10 cellular contexts compared by ENCODE assay signal in the genomic region with DNA sequence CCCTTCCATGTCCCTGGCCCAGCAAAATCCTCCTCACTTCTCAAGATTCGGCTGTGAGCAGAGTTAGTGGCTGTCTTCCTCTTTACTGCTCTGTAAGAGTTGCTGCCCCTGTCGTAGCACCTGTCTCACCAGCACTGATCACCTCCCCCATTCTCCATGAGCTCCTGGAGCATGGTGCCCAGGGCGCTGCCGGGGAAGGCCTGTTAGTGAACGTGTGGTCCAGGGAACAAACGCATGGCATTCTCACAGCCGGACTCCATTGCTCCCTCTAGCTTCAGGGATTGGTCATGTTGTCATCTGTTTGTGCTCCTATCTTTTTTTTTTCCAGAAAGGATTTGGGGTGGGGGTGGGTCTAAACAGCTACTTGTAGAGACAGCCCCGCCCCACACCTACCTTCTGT.
DNase-seq lines count a peak whose midpoint lies in the region; FAIRE-seq and TF ChIP-seq lines count a peak whose summit lies in the region.
"Had no signal": no experiment of that assay in that cellular context is flagged by ENCODE, and none has a peak within 500 bp of the region (broad histone marks: within the 10 kb centered on the region; RNA-seq: fewer than 3 reads in every experiment).

No MANE protein-coding gene starts in this region.

- H3K36me3 Mint-ChIP-seq in astrocyte (ENCODE audit: low read depth, unreplicated experiment), result peaks cover 16% of the 10 kb centered on the region

- H3K27ac ChIP-seq in astrocyte (ENCODE audit: low read depth, low read length) (no peak overlapping the region), keratinocyte (ENCODE audit: control insufficient read depth, insufficient read depth, low read length) (no peak overlapping the region)

- H3K79me2 ChIP-seq in astrocyte (ENCODE audit: insufficient read depth, low read length), result peaks cover 63% of the 10 kb centered on the region
- H3K79me2 ChIP-seq in keratinocyte (ENCODE audit: control insufficient read depth, insufficient read depth, low read length), result peaks cover 77% of the 10 kb centered on the region

- H2AFZ ChIP-seq in astrocyte (ENCODE audit: low read depth, low read length) (no peak overlapping the region), keratinocyte (ENCODE audit: control insufficient read depth, low read length) (no peak overlapping the region)

- dilution Hi-C loops in keratinocyte (cut with MboI; ENCODE audit: extremely low pct_ligation_motif_present, low sequenced_read_pairs), result no loop called here

- H3K9me3 ChIP-seq in astrocyte (ENCODE audit: insufficient read depth, low read depth, low read length) (no peaks in the 10 kb centered on the region), keratinocyte (ENCODE audit: control insufficient read depth, low read depth, low read length) (no peaks in the 10 kb centered on the region)

- peak; percentile 27 for TF ChIP-seq CTCF in AG10803 (conservative IDR thresholded peaks at IDR 0.05; ENCODE audit: low read length)
- peak; percentile 8 for TF ChIP-seq CTCF in astrocyte (IDR thresholded peaks at IDR 0.05; ENCODE audit: insufficient read depth, low read depth, low read length)
- peak; percentile 42 to 53 (median 50) for TF ChIP-seq CTCF in keratinocyte (optimal IDR thresholded peaks at IDR 0.05 in 1 of 3, IDR thresholded peaks at IDR 0.05 in 1 of 3, conservative IDR thresholded peaks at IDR 0.05 in 1 of 3; ENCODE audit: extremely low read depth in 1 of 3, insufficient read depth in 2 of 3, low read length in 3 of 3)

- H3K4me3 Mint-ChIP-seq in astrocyte (ENCODE audit: unreplicated experiment), result no peak overlapping the region

- H3K27me3 Mint-ChIP-seq in astrocyte (ENCODE audit: low read depth, unreplicated experiment), result no peaks in the 10 kb centered on the region

- H3K9me3 Mint-ChIP-seq in astrocyte (ENCODE audit: unreplicated experiment), result peaks cover 6% of the 10 kb centered on the region

- peaks cover 96% of the 10 kb centered on the region for H4K20me1 ChIP-seq in astrocyte (ENCODE audit: insufficient read depth, low read length)
- peaks cover 2% of the 10 kb centered on the region for H4K20me1 ChIP-seq in keratinocyte (ENCODE audit: control insufficient read depth, extremely low read depth, insufficient read depth, low read length)

- H3K36me3 ChIP-seq in astrocyte (ENCODE audit: insufficient read depth, low read length) (no peaks in the 10 kb centered on the region), keratinocyte (ENCODE audit: control insufficient read depth in 2 of 2, extremely low read depth in 1 of 2, insufficient read depth in 2 of 2, low read length in 2 of 2) (peaks cover 5 to 17% of the 10 kb centered on the region in 2 experiments)

- H3K27ac Mint-ChIP-seq in astrocyte (ENCODE audit: unreplicated experiment), result peak overlapping the region; percentile 54

- H3K4me3 ChIP-seq in AG10803 (ENCODE audit: low read length), result no peak overlapping the region
- no peak overlapping the region for H3K4me3 ChIP-seq in astrocyte (ENCODE audit: insufficient read depth, low read depth, low read length)
- H3K4me3 ChIP-seq in keratinocyte (ENCODE audit: control insufficient read depth in 2 of 3, extremely low read depth in 1 of 3, insufficient read depth in 2 of 3, low read depth in 1 of 3, low read length in 3 of 3), result no peak overlapping the region

- no peak for TF ChIP-seq POLR2A in H54 (IDR thresholded peaks at IDR 0.05; ENCODE audit: low read depth, low read length)

- peaks cover 45% of the 10 kb centered on the region for H3K4me1 Mint-ChIP-seq in astrocyte (ENCODE audit: low read depth, unreplicated experiment)

- H3K4me1 ChIP-seq in astrocyte (ENCODE audit: insufficient read depth, low read length) (peaks cover 11% of the 10 kb centered on the region), keratinocyte (ENCODE audit: control insufficient read depth, extremely low read depth, insufficient read depth, low read length) (peaks cover 46% of the 10 kb centered on the region)

- H3K9ac ChIP-seq in astrocyte (ENCODE audit: low read length), result no peak overlapping the region
- no peak overlapping the region for H3K9ac ChIP-seq in keratinocyte (ENCODE audit: control insufficient read depth, extremely low read depth, insufficient read depth, low read length)

- DNase-seq in AG10803 (ENCODE audit: low read depth), result no peak
- peak; percentile 41 for DNase-seq in HTR-8/SVneo (ENCODE audit: insufficient read length, low spot score)
- no peak for DNase-seq in astrocyte (ENCODE audit: low read depth)
- DNase-seq in keratinocyte (ENCODE audit: low read depth, low spot score), result no peak
- DNase-seq in activated CD8-positive, alpha-beta memory T cell treated with anti-CD3 and anti-CD28 coated beads for 24 hours, result no peak
- no peak for DNase-seq in H54 (ENCODE audit: insufficient read length, low spot score)
- DNase-seq in GM19239 (ENCODE audit: insufficient read length, low spot score), result no peak
- DNase-seq in NCI-H1436 treated with DMSO at 0.1 percent for 48 hours (lab: John Stamatoyannopoulos, UW), result no peak
- DNase-seq: NCI-H446 treated with DMSO at 0.1 percent for 48 hours; stimulated activated naive CD4-positive, alpha-beta T cell had no signal

- H3K4me2 ChIP-seq in astrocyte (ENCODE audit: low read length), result no peak overlapping the region
- no peak overlapping the region for H3K4me2 ChIP-seq in keratinocyte (ENCODE audit: control insufficient read depth, extremely low read depth, insufficient read depth, low read depth, low read length)

- H3K27me3 ChIP-seq in astrocyte (ENCODE audit: insufficient read depth, low read length), result no peaks in the 10 kb centered on the region
- no peaks in the 10 kb centered on the region for H3K27me3 ChIP-seq in keratinocyte (ENCODE audit: control insufficient read depth, extremely low read depth, insufficient read depth, low read length)

- H3K9me1 ChIP-seq in keratinocyte (ENCODE audit: control insufficient read depth, extremely low read depth, insufficient read depth, low read length), result no peaks in the 10 kb centered on the region

- FAIRE-seq in HTR-8/SVneo (lab: Jason Lieb, UNC), result no peak
- no peak for FAIRE-seq in astrocyte (lab: Jason Lieb, UNC)
- FAIRE-seq in keratinocyte (lab: Jason Lieb, UNC), result no peak
- no peak for FAIRE-seq in H54 (lab: Jason Lieb, UNC)
- FAIRE-seq in GM19239 (lab: Jason Lieb, UNC), result no peak
